In the genomic region with DNA sequence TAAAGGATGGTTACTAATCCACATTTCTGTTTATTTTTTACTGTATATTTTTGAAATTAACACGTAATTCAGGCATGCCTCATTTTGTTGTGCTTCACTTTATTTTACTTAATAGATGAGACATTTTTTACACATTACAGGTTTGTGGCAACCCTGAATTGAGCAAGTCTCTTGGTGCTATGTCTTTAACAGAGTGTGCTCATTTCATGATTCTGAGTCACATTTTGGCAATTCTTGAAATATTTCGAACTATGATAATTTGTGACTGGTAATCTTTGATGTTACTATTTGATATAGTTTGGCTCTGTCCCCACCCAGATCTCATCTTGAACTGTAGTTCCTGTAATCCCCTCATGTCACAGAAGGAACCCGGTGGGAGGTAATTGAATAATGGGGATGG, we compare ENCODE assay signal across 23 cellular contexts.
"Had no signal": no experiment of that assay in that cellular context is flagged by ENCODE, and none has a peak within 500 bp of the region (broad histone marks: within the 10 kb centered on the region; RNA-seq: fewer than 3 reads in every experiment).

No MANE protein-coding gene starts in this region.

- H3K36me3 Mint-ChIP-seq: activated naive CD4-positive, alpha-beta T cell treated with anti-CD3 and anti-CD28 coated beads, Interleukin-2, amount 50 U/mL, for 72 hours had no signal

- ATAC-seq: activated CD8-positive, alpha-beta T cell treated with anti-CD3 and anti-CD28 coated beads, Interleukin-2, amount 10 ng/mL, durations not matched to agents 7 days and 5 days; activated naive CD4-positive, alpha-beta T cell treated with anti-CD3 and anti-CD28 coated beads, Interleukin-2, amount 50 U/mL, for 72 hours; activated T-cell treated with anti-CD3 and anti-CD28 coated beads, Interleukin-2, amount 50 U/mL, for 72 hours; right cardiac atrium; T-helper 17 cell had no signal

- DNase-seq: activated CD4-positive, alpha-beta T cell treated with anti-CD3 and anti-CD28 coated beads for 48 hours; activated CD8-positive, alpha-beta memory T cell treated with anti-CD3 and anti-CD28 coated beads, Interleukin-2, amount 50 U/mL, for 4 hours; activated CD8-positive, alpha-beta T cell treated with anti-CD3 and anti-CD28 coated beads, Interleukin-2, amount 10 ng/mL, durations not matched to agents 7 days and 5 days; activated gamma-delta T cell; activated T-cell treated with anti-CD3 and anti-CD28 coated beads, Interleukin-2, amount 50 U/mL, for 72 hours; amygdala; cerebellar nuclear complex; endodermal cell; erythroblast; glutamatergic neuron; occipital lobe; right cardiac atrium; small intestine; stimulated activated CD4-positive, alpha-beta T cell treated with anti-CD3 and anti-CD28 coated beads, Interleukin-4, amount 100 ng/mL, for 24 hours; stimulated activated naive CD4-positive, alpha-beta T cell; substantia nigra; T-helper 17 cell; uterus had no signal

- H3K27me3 Mint-ChIP-seq: progenitor cell of endocrine pancreas, T-helper 17 cell had no signal

- H3K4me1 Mint-ChIP-seq: nephron, T-helper 17 cell had no signal

- H3K4me3 ChIP-seq: tibial nerve, uterus had no signal

- H3K4me3 Mint-ChIP-seq: activated CD8-positive, alpha-beta T cell treated with anti-CD3 and anti-CD28 coated beads, Interleukin-2, amount 10 ng/mL, durations not matched to agents 7 days and 5 days; activated T-cell treated with anti-CD3 and anti-CD28 coated beads, Interleukin-2, amount 50 U/mL, for 72 hours; brain; endodermal cell; nephron; T-helper 17 cell had no signal

- H3K27ac Mint-ChIP-seq: activated CD8-positive, alpha-beta T cell treated with anti-CD3 and anti-CD28 coated beads, Interleukin-2, amount 10 ng/mL, durations not matched to agents 7 days and 5 days; activated naive CD4-positive, alpha-beta T cell treated with anti-CD3 and anti-CD28 coated beads, Interleukin-2, amount 50 U/mL, for 72 hours; activated T-cell treated with anti-CD3 and anti-CD28 coated beads, Interleukin-2, amount 50 U/mL, for 72 hours; brain; endodermal cell; nephron; progenitor cell of endocrine pancreas; T-helper 17 cell had no signal
